Comparison of ENCODE assay signal across 10 cellular contexts in the genomic region with DNA sequence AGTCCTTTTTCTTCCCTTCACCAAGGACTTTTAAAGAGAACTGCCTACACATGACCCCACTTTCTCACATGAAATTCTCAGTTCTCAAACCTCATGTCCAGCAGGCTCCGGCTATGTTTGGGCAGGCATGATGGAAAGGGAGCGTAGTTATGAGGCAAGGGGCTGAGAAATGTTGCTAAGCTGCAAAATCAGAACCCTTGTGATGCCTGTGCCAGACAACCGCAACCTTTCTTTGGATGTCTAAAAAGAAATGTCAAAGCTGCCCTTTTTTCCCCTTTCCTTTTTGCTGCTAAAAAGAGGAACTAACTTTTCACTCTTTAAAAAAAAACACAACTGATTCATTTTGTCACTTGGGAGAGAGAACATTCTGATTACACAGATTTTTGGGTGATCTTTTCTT. TPM values are rescaled to one million over a fixed set of nuclear protein-coding genes. Genes with fewer than 3 reads are reported as not detected.
DNase-seq lines count a peak whose midpoint lies in the region; ATAC-seq and TF ChIP-seq lines count a peak whose summit lies in the region.
"Had no signal": no experiment of that assay in that cellular context is flagged by ENCODE, and none has a peak within 500 bp of the region (broad histone marks: within the 10 kb centered on the region; RNA-seq: fewer than 3 reads in every experiment).

No MANE protein-coding gene starts in this region.

- peak overlapping the region; percentile 78 for H3K27ac ChIP-seq in C4-2B
- peak overlapping the region in 54 of 59 donors; percentile 4 to 85 (median 62) for H3K27ac ChIP-seq in dorsolateral prefrontal cortex

- peak overlapping the region in 2 of 59 donors; percentile 8 to 15 for H3K4me3 ChIP-seq in dorsolateral prefrontal cortex

- DNase-seq in dorsolateral prefrontal cortex: peak in 1 of 10 donors; percentile 35
- DNase-seq in HT-29 (ENCODE audit: low spot score): no peak
- no peak for DNase-seq in stimulated activated CD4-positive, alpha-beta T cell treated with anti-CD3 and anti-CD28 coated beads, Interleukin-1b, Interleukin-23, amount 100 ng/mL, for 48 hours
- no peak for DNase-seq in T-helper 1 cell
- no peak for DNase-seq in COR-L47 (lab: John Stamatoyannopoulos, UW)
- DNase-seq: CD4-positive, alpha-beta T cell; small intestine had no signal

- ATAC-seq in GM21423 (IDR thresholded peaks at IDR 0.05; ENCODE audit: unreplicated experiment) (peak; percentile 71), HG03565 (IDR thresholded peaks at IDR 0.05; ENCODE audit: unreplicated experiment) (peak; percentile 57)

- TF ChIP-seq CTCF in C4-2B (conservative IDR thresholded peaks at IDR 0.05) (no peak), dorsolateral prefrontal cortex (IDR thresholded peaks at IDR 0.05 in 54 of 56, conservative IDR thresholded peaks at IDR 0.05 in 2 of 56; ENCODE audit: low read depth in 1 of 56, partially characterized antibody in 56 of 56) (no peak)

- H3K27me3 ChIP-seq in dorsolateral prefrontal cortex: no peaks in the 10 kb centered on the region

- intact Hi-C loops in dorsolateral prefrontal cortex (cut with DNase I): no loop called here

RNA-seq across cellular contexts. Expression of a gene that starts 19.2 kb away (rescaled TPM):
- total RNA-seq in dorsolateral prefrontal cortex: 10 to 100 TPM; 10.8 to 30.8 (median 20.6) TPM
- not detected in 2 replicates for total RNA-seq in HT-29 (2014; rRNA removed; shearing (Covaris generic))

Comparison
In these comparisons a context has a peak if more than half of its experiments do, and no peak if none do; other contexts are left out.
1. RNA of a gene that starts 19.2 kb away (total RNA-seq): 10.8 to 30.8 TPM in dorsolateral prefrontal cortex; not detected in HT-29; every median in the first group is over 10 times any median in the second.